ENCODE assay signal across 17 cellular contexts in the genomic region with DNA sequence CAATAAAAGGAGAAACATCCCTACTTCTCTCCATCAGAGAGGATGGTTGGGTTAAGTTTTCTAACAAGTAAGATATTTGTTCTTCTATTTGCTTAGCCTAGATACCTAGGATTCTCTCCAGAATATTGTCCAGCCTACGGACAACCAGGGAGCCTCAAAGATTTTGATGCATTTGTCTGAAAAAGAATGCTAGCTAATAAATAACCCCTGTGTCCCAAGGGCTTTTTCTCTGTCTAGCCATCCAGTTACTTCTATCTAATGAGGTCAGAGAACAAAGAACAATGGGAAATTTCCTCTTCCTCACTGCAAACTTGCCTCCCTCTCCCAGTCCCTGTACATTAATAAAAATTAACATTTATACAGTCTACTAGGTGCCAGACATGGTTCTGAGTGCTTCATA. TPM values are rescaled to one million over a fixed set of nuclear protein-coding genes. Genes with fewer than 3 reads are reported as not detected.
DNase-seq lines count a peak whose midpoint lies in the region; ATAC-seq and TF ChIP-seq lines count a peak whose summit lies in the region.
"Had no signal": no experiment of that assay in that cellular context is flagged by ENCODE, and none has a peak within 500 bp of the region (broad histone marks: within the 10 kb centered on the region; RNA-seq: fewer than 3 reads in every experiment).

No MANE protein-coding gene starts in this region.

- TF ChIP-seq CTCF in left ventricle myocardium inferior (IDR thresholded peaks at IDR 0.05; ENCODE audit: borderline replicate concordance) (no peak), glutamatergic neuron (IDR thresholded peaks at IDR 0.05; ENCODE audit: partially characterized antibody, unreplicated experiment) (no peak), osteocyte (IDR thresholded peaks at IDR 0.05) (no peak)

- no peak for DNase-seq in left ventricle myocardium inferior
- DNase-seq in left ventricle myocardium superior = no peak
- no peak for DNase-seq in glutamatergic neuron
- DNase-seq in osteocyte (ENCODE audit: extremely low spot score, unreplicated experiment) = no peak
- DNase-seq in GM03348 (ENCODE audit: low spot score) = no peak
- no peak for DNase-seq in nucleus accumbens (lab: John Stamatoyannopoulos, UW)
- DNase-seq in stimulated activated naive CD8-positive, alpha-beta T cell treated with anti-CD3 and anti-CD28 coated beads, Interleukin-15, Interleukin-2, amounts not matched to agents 100 U/mL and 50 U/mL, for 24 hours = no peak
- no peak for DNase-seq in cerebellum (ENCODE audit: low spot score)
- DNase-seq: activated CD4-positive, alpha-beta T cell treated with anti-CD3 and anti-CD28 coated beads for 36 hours; CD4-positive, CD25-positive, alpha-beta regulatory T cell; NCI-H2029; NCI-H510A treated with DMSO at 0.1 percent for 48 hours; nephron progenitor cell; stimulated activated CD4-positive, alpha-beta T cell treated with anti-CD3 and anti-CD28 coated beads, Interleukin-2, amount 100 ng/mL, for 24 hours had no signal

- no peaks in the 10 kb centered on the region for H3K27me3 ChIP-seq in left ventricle myocardium inferior (ENCODE audit: low read depth)
- H3K27me3 ChIP-seq: SJSA1, tibial nerve had no signal

- peak overlapping the region; percentile 46 for H3K27ac ChIP-seq in left ventricle myocardium inferior (replicated peaks)
- H3K27ac ChIP-seq: A549, tibial nerve had no signal

- no peaks in the 10 kb centered on the region for H3K36me3 ChIP-seq in left ventricle myocardium inferior
- H3K36me3 ChIP-seq: SJSA1, tibial nerve had no signal

- H3K4me3 Mint-ChIP-seq in glutamatergic neuron (ENCODE audit: unreplicated experiment) (no peak overlapping the region), osteocyte (ENCODE audit: unreplicated experiment) (peak overlapping the region; percentile 70)
- H3K4me3 Mint-ChIP-seq: activated CD4-positive, alpha-beta T cell treated with anti-CD3 and anti-CD28 coated beads for 36 hours; CD4-positive, CD25-positive, alpha-beta regulatory T cell; nephron progenitor cell had no signal

- peaks cover 6% of the 10 kb centered on the region for H3K4me1 ChIP-seq in left ventricle myocardium inferior
- H3K4me1 ChIP-seq: A549, tibial nerve had no signal

- no peaks in the 10 kb centered on the region for H3K9me3 ChIP-seq in left ventricle myocardium inferior (replicated peaks)
- H3K9me3 ChIP-seq: A549, SJSA1, tibial nerve had no signal

- H3K36me3 Mint-ChIP-seq in glutamatergic neuron (ENCODE audit: unreplicated experiment) (no peaks in the 10 kb centered on the region), osteocyte (ENCODE audit: unreplicated experiment) (no peaks in the 10 kb centered on the region)
- H3K36me3 Mint-ChIP-seq: CD4-positive, CD25-positive, alpha-beta regulatory T cell had no signal

- ATAC-seq in left ventricle myocardium superior = no peak
- ATAC-seq in stimulated activated naive CD8-positive, alpha-beta T cell treated with anti-CD3 and anti-CD28 coated beads, Interleukin-15, Interleukin-2, amounts not matched to agents 100 U/mL and 50 U/mL, for 24 hours = no peak
- ATAC-seq: A549; activated CD4-positive, alpha-beta T cell treated with anti-CD3 and anti-CD28 coated beads for 36 hours had no signal

- H3K4me1 Mint-ChIP-seq in glutamatergic neuron (ENCODE audit: low read depth, unreplicated experiment) = peaks cover 2% of the 10 kb centered on the region
- H3K4me1 Mint-ChIP-seq in osteocyte (ENCODE audit: unreplicated experiment) = peaks cover 58% of the 10 kb centered on the region
- H3K4me1 Mint-ChIP-seq: activated CD4-positive, alpha-beta T cell treated with anti-CD3 and anti-CD28 coated beads for 36 hours; CD4-positive, CD25-positive, alpha-beta regulatory T cell had no signal

- H3K27me3 Mint-ChIP-seq in glutamatergic neuron (ENCODE audit: unreplicated experiment) (no peaks in the 10 kb centered on the region), osteocyte (ENCODE audit: unreplicated experiment) (no peaks in the 10 kb centered on the region)
- H3K27me3 Mint-ChIP-seq: activated CD4-positive, alpha-beta T cell treated with anti-CD3 and anti-CD28 coated beads for 36 hours had no signal

- H3K4me3 ChIP-seq in left ventricle myocardium inferior = peak overlapping the region; percentile 57
- H3K4me3 ChIP-seq: A549, SJSA1, tibial nerve had no signal

- no peaks in the 10 kb centered on the region for H3K9me3 Mint-ChIP-seq in glutamatergic neuron (ENCODE audit: unreplicated experiment)
- H3K9me3 Mint-ChIP-seq in osteocyte (ENCODE audit: unreplicated experiment) = no peaks in the 10 kb centered on the region
- H3K9me3 Mint-ChIP-seq: CD4-positive, CD25-positive, alpha-beta regulatory T cell; nephron progenitor cell had no signal

- peak overlapping the region; percentile 8 for H3K27ac Mint-ChIP-seq in glutamatergic neuron (ENCODE audit: unreplicated experiment)
- peak overlapping the region; percentile 66 for H3K27ac Mint-ChIP-seq in osteocyte (ENCODE audit: unreplicated experiment)
- H3K27ac Mint-ChIP-seq: activated CD4-positive, alpha-beta T cell treated with anti-CD3 and anti-CD28 coated beads for 36 hours; CD4-positive, CD25-positive, alpha-beta regulatory T cell; nephron progenitor cell had no signal

- intact Hi-C loops in left ventricle myocardium inferior (cut with micrococcal nuclease) (no loop called here), left ventricle myocardium superior (cut with micrococcal nuclease) (no loop called here)

RNA-seq across cellular contexts. Expression of a gene that starts 0.8 kb away (rescaled TPM):
- 256 TPM for total RNA-seq in left ventricle myocardium inferior
- 278 TPM for total RNA-seq in left ventricle myocardium superior
- 4.9 TPM for total RNA-seq in glutamatergic neuron (ENCODE audit: unreplicated experiment)
- 155 and 187 TPM in 2 replicates for total RNA-seq in osteocyte
- 10.9 TPM for total RNA-seq in cerebellum

Comparison
In these comparisons a context has a peak if more than half of its experiments do, and no peak if none do; other contexts are left out.
1. RNA of a gene that starts 0.8 kb away (total RNA-seq): 278 TPM in left ventricle myocardium superior (single experiment), 256 TPM in left ventricle myocardium inferior (single experiment) and 155 to 187 TPM in osteocyte; 10.9 TPM in cerebellum (single experiment) and 4.9 TPM in glutamatergic neuron (single experiment); every median in the first group is over 10 times any median in the second.